In the genomic region with DNA sequence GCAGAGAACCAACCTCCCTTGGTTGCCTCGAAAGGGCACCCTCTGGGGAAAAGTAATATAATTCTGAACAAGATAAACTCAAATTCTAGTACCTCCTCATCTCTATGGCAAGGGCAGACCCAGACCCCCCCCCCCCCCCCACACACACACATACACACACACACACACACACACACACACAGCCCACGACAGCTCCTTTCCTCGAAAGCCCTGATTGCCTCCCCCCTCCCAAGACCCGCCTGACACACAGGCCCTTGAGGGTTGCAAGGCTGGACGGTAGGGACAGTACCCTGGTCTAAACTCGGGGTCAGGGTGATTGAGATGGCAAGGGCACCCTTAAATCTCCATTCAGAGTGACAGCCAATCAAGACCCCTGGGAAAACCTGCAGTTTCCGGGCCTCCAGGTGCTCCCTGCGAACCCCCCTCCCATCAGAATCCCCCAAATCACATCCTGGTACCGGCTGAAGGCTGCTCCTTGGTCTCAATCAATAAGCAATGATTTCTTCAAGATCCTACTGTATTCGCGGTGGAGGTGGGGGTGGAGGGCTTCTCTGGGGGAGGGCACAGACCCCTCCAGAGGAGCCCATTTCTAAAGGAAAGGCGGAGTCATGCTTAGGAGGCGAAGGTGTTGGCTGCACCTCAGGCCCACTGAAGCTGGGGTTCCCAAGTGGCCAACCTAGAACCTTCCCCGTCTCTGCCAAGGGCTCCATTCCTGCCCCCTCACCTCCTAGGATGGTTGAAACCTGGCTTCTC, we compare ENCODE assay signal across 9 cellular contexts.
DNase-seq lines count a peak whose midpoint lies in the region; ATAC-seq, FAIRE-seq and TF ChIP-seq lines count a peak whose summit lies in the region.
"Had no signal": no experiment of that assay in that cellular context is flagged by ENCODE, and none has a peak within 500 bp of the region (broad histone marks: within the 10 kb centered on the region; RNA-seq: fewer than 3 reads in every experiment).

No MANE protein-coding gene starts in this region.

- H3K14ac ChIP-seq in H1 (ENCODE audit: insufficient read length) = no peak overlapping the region

- TF ChIP-seq RAD21 in H1 (IDR thresholded peaks at IDR 0.05 in 1 of 2, conservative IDR thresholded peaks at IDR 0.05 in 1 of 2; ENCODE audit: low read depth in 2 of 2, low read length in 2 of 2) = no peak

- no peaks in the 10 kb centered on the region for H3K9me3 ChIP-seq in MG63
- H3K9me3 ChIP-seq in H1 (ENCODE audit: insufficient read depth in 2 of 2, low read depth in 1 of 2, low read length in 1 of 2) = peaks cover 0 to under 1% of the 10 kb centered on the region in 2 experiments; a peak in 1 of 4 replicates

- H3K36me3 ChIP-seq in MG63 = no peaks in the 10 kb centered on the region
- H3K36me3 ChIP-seq in H1 (ENCODE audit: control insufficient read depth in 2 of 4, insufficient read depth in 4 of 4, low read length in 3 of 4) = peaks cover 0 to 20% (median 3%) of the 10 kb centered on the region in 4 experiments; a peak in 4 of 8 replicates

- peak overlapping the region; percentile 76 for H3K18ac ChIP-seq in H1 (ENCODE audit: extremely low read depth, low read length)

- CTCF ChIA-PET in H1 (lab: Charles Lee; ENCODE audit: partially characterized antibody) = interaction anchor here (1.4 kb wide), 1 partner anchor 12 kb away, joined by 6 read pairs; no protein-coding TSS in a partner anchor

- H3K27ac Mint-ChIP-seq in natural killer cell treated with Interleukin-12 subunit alpha and Interleukin-12 subunit beta and Interleukin-15 and Interleukin-18, amount 100 ng/mL, for 72 hours = peak overlapping the region; percentile 60 to 62

- peak overlapping the region; percentile 52 for H3K4me3 ChIP-seq in MG63
- H3K4me3 ChIP-seq in H1 (ENCODE audit: extremely low read depth in 1 of 4, insufficient read depth in 2 of 4, low read depth in 3 of 4, low read length in 4 of 4) = peak overlapping the region; percentile 45 to 89 (median 86)

- ATAC-seq in natural killer cell treated with Interleukin-12 subunit alpha and Interleukin-12 subunit beta and Interleukin-15 and Interleukin-18, amount 100 ng/mL, for 72 hours = no peak

- H4K91ac ChIP-seq in H1 (replicated peaks; ENCODE audit: insufficient read length, low read length) = peak overlapping the region; percentile 97

- H3K36me3 Mint-ChIP-seq in natural killer cell treated with Interleukin-12 subunit alpha and Interleukin-12 subunit beta and Interleukin-15 and Interleukin-18, amount 100 ng/mL, for 72 hours = no peaks in the 10 kb centered on the region

- H2AFZ ChIP-seq in H1 (ENCODE audit: low read length) = no peak overlapping the region

- 13% methylated on average over 11 of the region's 14 CpGs; no CpG with 5 or more reads in 1 of the 2 experiments for WGBS in H1 (ENCODE audit: extremely low coverage in 1 of 2, insufficient coverage in 1 of 2, insufficient read length in 1 of 2, insufficient replicate concordance in 2 of 2, low coverage in 1 of 2, low lambda C conversion rate in 2 of 2, missing lambda C conversion rate in 1 of 2), 2 experiments

- H3K4ac ChIP-seq in H1 (replicated peaks; ENCODE audit: insufficient read length, low read depth, low read length) = peak overlapping the region; percentile 94

- peak overlapping the region; percentile 39 to 93 (median 72) for H3K9ac ChIP-seq in H1 (replicated peaks in 1 of 4; ENCODE audit: extremely low read depth in 1 of 4, low read depth in 3 of 4, low read length in 3 of 4)

- peak overlapping the region; percentile 87 for H3K27ac ChIP-seq in H1 (ENCODE audit: low read depth, low read length)

- POLR2A ChIA-PET in H1 (lab: Charles Lee; ENCODE audit: partially characterized antibody) = interaction anchor here (0.6 to 11.8 kb wide), 10 partner anchors 9 to 565 kb away, joined by 3 to 122 read pairs (median 4); a partner anchor contains a TSS

- H3K27me3 Mint-ChIP-seq in natural killer cell treated with Interleukin-12 subunit alpha and Interleukin-12 subunit beta and Interleukin-15 and Interleukin-18, amount 100 ng/mL, for 72 hours = no peaks in the 10 kb centered on the region

- peak overlapping the region; percentile 89 for H3K56ac ChIP-seq in H1 (replicated peaks; ENCODE audit: insufficient read length, low read depth, low read length)

- no peaks in the 10 kb centered on the region for H3K9me3 Mint-ChIP-seq in natural killer cell treated with Interleukin-12 subunit alpha and Interleukin-12 subunit beta and Interleukin-15 and Interleukin-18, amount 100 ng/mL, for 72 hours

- peaks cover 0 to 23% (median 8%) of the 10 kb centered on the region in 4 experiments; a peak in 6 of 7 replicates for H3K4me1 ChIP-seq in H1 (replicated peaks in 1 of 4; ENCODE audit: control insufficient read depth in 3 of 4, insufficient read depth in 4 of 4, low read length in 3 of 4)

- peak overlapping the region; percentile 84 for H2BK5ac ChIP-seq in H1 (ENCODE audit: low read depth, low read length)

- no peak overlapping the region for H3K23ac ChIP-seq in H1 (ENCODE audit: insufficient read length)

- H4K8ac ChIP-seq in H1 (ENCODE audit: extremely low read depth, insufficient read depth, low read length) = peak overlapping the region; percentile 98; the same call in 1 of the 2 replicates

- peak overlapping the region; percentile 29; the same call in 1 of the 2 replicates for H2BK12ac ChIP-seq in H1 (ENCODE audit: low read depth, low read length)

- peaks cover 3 to 9% of the 10 kb centered on the region in 2 experiments for H4K20me1 ChIP-seq in H1 (replicated peaks in 1 of 2; ENCODE audit: control insufficient read depth in 1 of 2, insufficient read depth in 2 of 2, low read length in 2 of 2)

- H3K4me1 Mint-ChIP-seq in natural killer cell treated with Interleukin-12 subunit alpha and Interleukin-12 subunit beta and Interleukin-15 and Interleukin-18, amount 100 ng/mL, for 72 hours (ENCODE audit: low read depth in 2 of 2) = peaks cover 15 to 16% of the 10 kb centered on the region in 2 donors

- peak overlapping the region; percentile 73 for H3K4me3 Mint-ChIP-seq in natural killer cell treated with Interleukin-12 subunit alpha and Interleukin-12 subunit beta and Interleukin-15 and Interleukin-18, amount 100 ng/mL, for 72 hours

- TF ChIP-seq EP300 in H1 (IDR thresholded peaks at IDR 0.05; ENCODE audit: borderline replicate concordance in 1 of 2, low read depth in 2 of 2, low read length in 2 of 2) = no peak

- H3K27me3 ChIP-seq in MG63 = no peaks in the 10 kb centered on the region
- H3K27me3 ChIP-seq in H1 (replicated peaks in 1 of 4; ENCODE audit: control insufficient read depth in 3 of 4, extremely low read depth in 1 of 4, insufficient read depth in 3 of 4, low read length in 3 of 4) = no peaks in the 10 kb centered on the region

- peak overlapping the region; percentile 60 to 96 for H3K4me2 ChIP-seq in H1 (ENCODE audit: insufficient read depth in 1 of 2, low read depth in 2 of 2, low read length in 2 of 2)

- FAIRE-seq in H1 (lab: Jason Lieb, UNC) = no peak
- FAIRE-seq: frontal cortex had no signal

- H2BK120ac ChIP-seq in H1 (replicated peaks; ENCODE audit: low read depth, low read length) = peak overlapping the region; percentile 78

- H4K5ac ChIP-seq in H1 (ENCODE audit: insufficient read length, low read depth, low read length) = peak overlapping the region; percentile 76

- TF ChIP-seq POLR2A in H1 (IDR thresholded peaks at IDR 0.05; ENCODE audit: control extremely low read depth in 1 of 2, low read depth in 2 of 2, low read length in 2 of 2) = peak in 1 of 2 experiments; percentile 55; a peak in 2 of 3 replicates

- peaks cover 26 to 55% of the 10 kb centered on the region in 2 experiments for H3K79me2 ChIP-seq in H1 (ENCODE audit: control insufficient read depth in 1 of 2, insufficient read depth in 2 of 2, low read length in 2 of 2)

- peaks cover 14% of the 10 kb centered on the region for H3K79me1 ChIP-seq in H1 (ENCODE audit: low read depth, low read length)

- H2BK15ac ChIP-seq in H1 (ENCODE audit: low read length) = no peak overlapping the region

- no peak overlapping the region for H2BK20ac ChIP-seq in H1 (ENCODE audit: low read length)

- peak; percentile 18 for DNase-seq in AG20443 (ENCODE audit: low spot score)
- no peak for DNase-seq in MG63
- DNase-seq in H1 (ENCODE audit: low read depth in 1 of 2, low spot score in 2 of 2) = no peak
- DNase-seq in natural killer cell treated with Interleukin-12 subunit alpha and Interleukin-12 subunit beta and Interleukin-15 and Interleukin-18, amount 100 ng/mL, for 72 hours (ENCODE audit: low spot score) = no peak
- DNase-seq in NCI-H82 treated with DMSO at 0.1 percent for 48 hours (lab: John Stamatoyannopoulos, UW; ENCODE audit: unreplicated experiment) = no peak
- no peak for DNase-seq in T-helper 9 cell
- no peak for DNase-seq in NCI-H226
- DNase-seq in NCI-H1092 (lab: John Stamatoyannopoulos, UW) = no peak

- peaks cover 13% of the 10 kb centered on the region for H3K23me2 ChIP-seq in H1 (ENCODE audit: low read depth, low read length)

- no peak overlapping the region for H2AK5ac ChIP-seq in H1 (ENCODE audit: low read depth, low read length)

- TF ChIP-seq CTCF in H1 (IDR thresholded peaks at IDR 0.05; ENCODE audit: control extremely low read depth in 1 of 3, insufficient read depth in 1 of 3, low read depth in 1 of 3, low read length in 3 of 3) = no peak

TF ChIP-seq in H1, 55 proteins besides CTCF, POLR2A, EP300 and RAD21:
- TF ChIP-seq EZH2 (IDR thresholded peaks at IDR 0.05; ENCODE audit: low read depth, low read length, severe bottlenecking) (no peak), SIN3A (conservative IDR thresholded peaks at IDR 0.05 in 1 of 2, IDR thresholded peaks at IDR 0.05 in 1 of 2; ENCODE audit: low read depth in 1 of 2, low read length in 2 of 2) (no peak), TAF7 (optimal IDR thresholded peaks at IDR 0.05; ENCODE audit: borderline replicate concordance, low read depth, low read length) (no peak), BCL11A (IDR thresholded peaks at IDR 0.05; ENCODE audit: low read depth in 2 of 2, low read length in 2 of 2) (no peak), JUND (IDR thresholded peaks at IDR 0.05; ENCODE audit: low read length) (no peak), ASH2L (IDR thresholded peaks at IDR 0.05; ENCODE audit: low read length) (no peak), CTBP2 (IDR thresholded peaks at IDR 0.05; ENCODE audit: borderline replicate concordance, insufficient read depth, insufficient read length, low read length) (no peak)
TF ChIP-seq in H1: peak in this region for 0.
